1 cellular context compared by ENCODE assay signal in the genomic region with DNA sequence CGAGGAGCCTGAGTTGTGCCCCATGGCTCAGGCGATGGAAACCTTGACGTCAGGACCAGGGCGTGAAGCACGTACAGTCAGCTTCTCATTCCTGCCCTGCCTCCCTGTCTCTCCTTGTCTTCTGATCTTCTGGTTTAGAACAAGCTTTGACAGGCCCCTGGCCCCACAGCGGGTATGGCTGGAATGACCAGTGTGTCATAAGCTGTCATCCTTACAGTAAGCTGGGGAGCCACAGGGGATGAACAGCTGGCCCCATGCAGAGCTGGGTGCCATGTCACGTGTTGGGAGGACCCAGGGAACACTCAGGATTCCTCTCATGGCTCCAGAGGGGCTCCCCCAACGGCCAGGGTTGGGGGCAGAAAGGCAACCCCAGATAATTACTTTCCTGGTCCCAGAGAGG.
TF ChIP-seq lines count a peak whose summit lies in the region.

No MANE protein-coding gene starts in this region.

TF ChIP-seq in IMR-90, 13 proteins besides CTCF, POLR2A, EP300 and RAD21:
- TF ChIP-seq SMC3 (IDR thresholded peaks at IDR 0.05; ENCODE audit: low read depth, low read length) (no peak), CHD1 (IDR thresholded peaks at IDR 0.05; ENCODE audit: low read depth, low read length) (no peak), FOS (IDR thresholded peaks at IDR 0.05; ENCODE audit: low read depth, low read length) (no peak), NFE2L2 (IDR thresholded peaks at IDR 0.05; ENCODE audit: low read depth, low read length) (no peak), BHLHE40 (IDR thresholded peaks at IDR 0.05; ENCODE audit: low read depth, low read length) (no peak), RCOR1 (IDR thresholded peaks at IDR 0.05; ENCODE audit: insufficient replicate concordance, low read length) (no peak), CEBPB (IDR thresholded peaks at IDR 0.05; ENCODE audit: low read depth, low read length) (no peak), MAZ (IDR thresholded peaks at IDR 0.05; ENCODE audit: borderline replicate concordance, low read depth, low read length) (no peak), RFX5 (IDR thresholded peaks at IDR 0.05; ENCODE audit: low read depth, low read length) (no peak), MAFK (IDR thresholded peaks at IDR 0.05; ENCODE audit: low read depth, low read length) (no peak), MXI1 (IDR thresholded peaks at IDR 0.05; ENCODE audit: borderline replicate concordance, low read depth, low read length) (no peak)
- TF ChIP-seq, protein P1, sequence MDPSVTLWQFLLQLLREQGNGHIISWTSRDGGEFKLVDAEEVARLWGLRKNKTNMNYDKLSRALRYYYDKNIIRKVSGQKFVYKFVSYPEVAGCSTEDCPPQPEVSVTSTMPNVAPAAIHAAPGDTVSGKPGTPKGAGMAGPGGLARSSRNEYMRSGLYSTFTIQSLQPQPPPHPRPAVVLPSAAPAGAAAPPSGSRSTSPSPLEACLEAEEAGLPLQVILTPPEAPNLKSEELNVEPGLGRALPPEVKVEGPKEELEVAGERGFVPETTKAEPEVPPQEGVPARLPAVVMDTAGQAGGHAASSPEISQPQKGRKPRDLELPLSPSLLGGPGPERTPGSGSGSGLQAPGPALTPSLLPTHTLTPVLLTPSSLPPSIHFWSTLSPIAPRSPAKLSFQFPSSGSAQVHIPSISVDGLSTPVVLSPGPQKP (IDR thresholded peaks at IDR 0.05; ENCODE audit: borderline replicate concordance, low read depth, low read length), result no peak
- TF ChIP-seq, protein P2, sequence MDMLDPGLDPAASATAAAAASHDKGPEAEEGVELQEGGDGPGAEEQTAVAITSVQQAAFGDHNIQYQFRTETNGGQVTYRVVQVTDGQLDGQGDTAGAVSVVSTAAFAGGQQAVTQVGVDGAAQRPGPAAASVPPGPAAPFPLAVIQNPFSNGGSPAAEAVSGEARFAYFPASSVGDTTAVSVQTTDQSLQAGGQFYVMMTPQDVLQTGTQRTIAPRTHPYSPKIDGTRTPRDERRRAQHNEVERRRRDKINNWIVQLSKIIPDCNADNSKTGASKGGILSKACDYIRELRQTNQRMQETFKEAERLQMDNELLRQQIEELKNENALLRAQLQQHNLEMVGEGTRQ (IDR thresholded peaks at IDR 0.05; ENCODE audit: low read depth, low read length), result no peak
